20 cellular contexts compared by ENCODE assay signal in the genomic region with DNA sequence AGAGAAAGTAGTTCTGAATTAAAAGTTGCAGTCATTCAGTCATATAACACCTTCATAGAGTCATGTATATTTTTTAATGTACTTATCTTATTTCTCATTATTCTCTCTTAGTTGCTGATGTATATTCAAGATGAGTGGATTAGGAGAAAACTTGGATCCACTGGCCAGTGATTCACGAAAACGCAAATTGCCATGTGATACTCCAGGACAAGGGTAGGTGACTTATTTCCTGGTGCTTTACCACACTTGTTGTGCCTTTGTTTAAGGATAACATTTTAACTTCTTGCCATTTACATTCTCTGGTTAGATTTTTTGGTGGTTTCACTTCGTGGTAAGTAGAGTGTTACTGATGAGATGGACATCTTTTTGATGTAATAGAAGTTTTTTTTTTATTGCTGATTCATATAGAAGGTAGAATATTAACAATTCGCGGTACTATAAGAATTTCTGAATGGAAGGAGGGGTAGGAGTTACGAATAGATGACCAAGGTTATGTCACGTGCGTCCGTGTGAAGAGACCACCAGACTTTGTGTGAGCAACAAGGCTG.
DNase-seq lines count a peak whose midpoint lies in the region; ATAC-seq and TF ChIP-seq lines count a peak whose summit lies in the region.
"Had no signal": no experiment of that assay in that cellular context is flagged by ENCODE, and none has a peak within 500 bp of the region (broad histone marks: within the 10 kb centered on the region; RNA-seq: fewer than 3 reads in every experiment).

No MANE protein-coding gene starts in this region.

- no peaks in the 10 kb centered on the region for H3K4me1 ChIP-seq in H9 (ENCODE audit: insufficient read depth, low read length)

- no peaks in the 10 kb centered on the region for H3K9me3 Mint-ChIP-seq in activated naive CD4-positive, alpha-beta T cell treated with anti-CD3 and anti-CD28 coated beads, Interleukin-2, amount 10 ng/mL, durations not matched to agents 7 days and 5 days
- H3K9me3 Mint-ChIP-seq in activated naive CD4-positive, alpha-beta T cell treated with anti-CD3 and anti-CD28 coated beads for 36 hours = no peaks in the 10 kb centered on the region
- H3K9me3 Mint-ChIP-seq in activated T-helper 2 cell treated with anti-CD3 and anti-CD28 coated beads, Interferon-gamma antibody, Interleukin-2, Interleukin-4, amounts not matched to agents 10 μg/mL and 5 μg/mL and 100 μg/mL, durations not matched to agents 14 hours and 24 hours and 36 hours = no peaks in the 10 kb centered on the region
- H3K9me3 Mint-ChIP-seq in H9 = no peaks in the 10 kb centered on the region
- H3K9me3 Mint-ChIP-seq: GM23338 had no signal

- WGBS in H9 (ENCODE audit: extremely low coverage, insufficient read length, low lambda C conversion rate) = no CpG with 5 or more reads among the region's 9 CpGs

- intact Hi-C loops in activated naive CD4-positive, alpha-beta T cell treated with anti-CD3 and anti-CD28 coated beads for 36 hours (cut with micrococcal nuclease) = loop anchor here (5.0 kb wide), 1 partner anchor 210 kb away; no protein-coding TSS in a partner anchor
- intact Hi-C loops in activated T-helper 2 cell treated with anti-CD3 and anti-CD28 coated beads, Interferon-gamma antibody, Interleukin-2, Interleukin-4, amounts not matched to agents 10 μg/mL and 5 μg/mL and 100 μg/mL, durations not matched to agents 14 hours and 24 hours and 36 hours (cut with micrococcal nuclease) = loop anchor here (5.0 kb wide), 1 partner anchor 425 kb away; no protein-coding TSS in a partner anchor

- no peak overlapping the region for H2BK120ac ChIP-seq in H9 (ENCODE audit: low read depth, low read length, poor library complexity, severe bottlenecking)

- no peaks in the 10 kb centered on the region for H3K79me1 ChIP-seq in H9 (ENCODE audit: insufficient read depth, low read depth, low read length, poor library complexity, severe bottlenecking)

- H3K18ac ChIP-seq in H9 (ENCODE audit: insufficient read length, low read depth, low read length) = no peak overlapping the region

- no peak overlapping the region for H3K14ac ChIP-seq in H9 (ENCODE audit: insufficient read depth, low read length)

- DNase-seq in activated naive CD4-positive, alpha-beta T cell treated with anti-CD3 and anti-CD28 coated beads, Interleukin-2, amount 10 ng/mL, durations not matched to agents 7 days and 5 days = no peak
- no peak for DNase-seq in activated naive CD4-positive, alpha-beta T cell treated with anti-CD3 and anti-CD28 coated beads for 36 hours
- DNase-seq in HT1080 (ENCODE audit: low read depth) (peak; percentile 56), renal cortical epithelial cell (ENCODE audit: low read depth) (peak; percentile 67), T1000 (lab: John Stamatoyannopoulos, UW) (no peak), H9 (no peak)
- DNase-seq in activated T-helper 2 cell treated with anti-CD3 and anti-CD28 coated beads, Interferon-gamma antibody, Interleukin-2, Interleukin-4, amounts not matched to agents 10 μg/mL and 5 μg/mL and 100 μg/mL, durations not matched to agents 14 hours and 24 hours and 36 hours (ENCODE audit: low spot score) = no peak
- DNase-seq: activated CD4-positive, CD25-positive, alpha-beta regulatory T cell; activated effector memory CD4-positive, alpha-beta T cell treated with anti-CD3 and anti-CD28 coated beads, Interleukin-2, amount 50 U/mL, for 16 hours; C1 segment of cervical spinal cord; glutamatergic neuron; MG63; NCI-H1417 treated with DMSO at 0.1 percent for 48 hours; NCI-H524; RPMI8226; upper lobe of right lung had no signal

- no peak for ATAC-seq in HG03280 (IDR thresholded peaks at IDR 0.05; ENCODE audit: unreplicated experiment)
- ATAC-seq: GM23338, SK-N-SH treated with all-trans-retinoic acid at 6 μM for 48 hours, upper lobe of right lung had no signal

- H3K56ac ChIP-seq in H9 (ENCODE audit: insufficient read length, low read depth, low read length) = no peak overlapping the region

- H4K91ac ChIP-seq in H9 (ENCODE audit: insufficient read length, low read depth, low read length) = no peak overlapping the region

- H3K9me3 ChIP-seq in H9 (ENCODE audit: control insufficient read depth, low read depth, low read length) = no peaks in the 10 kb centered on the region
- H3K9me3 ChIP-seq: MG63, right atrium auricular region, upper lobe of right lung had no signal

- no peak overlapping the region for H2BK5ac ChIP-seq in H9 (ENCODE audit: insufficient read length, low read length)

- H3T11ph ChIP-seq in H9 (ENCODE audit: low read length) = no peak overlapping the region

- no peaks in the 10 kb centered on the region for H3K23me2 ChIP-seq in H9 (ENCODE audit: insufficient read length, low read depth, low read length, poor library complexity, severe bottlenecking)

- no peak for TF ChIP-seq CTCF in H9 (conservative IDR thresholded peaks at IDR 0.05)

- no peak overlapping the region for H2AK5ac ChIP-seq in H9 (ENCODE audit: insufficient read length, low read length)

- H3K27me3 Mint-ChIP-seq in activated naive CD4-positive, alpha-beta T cell treated with anti-CD3 and anti-CD28 coated beads, Interleukin-2, amount 10 ng/mL, durations not matched to agents 7 days and 5 days = no peaks in the 10 kb centered on the region
- no peaks in the 10 kb centered on the region for H3K27me3 Mint-ChIP-seq in activated naive CD4-positive, alpha-beta T cell treated with anti-CD3 and anti-CD28 coated beads for 36 hours (ENCODE audit: low read depth)
- H3K27me3 Mint-ChIP-seq in activated T-helper 2 cell treated with anti-CD3 and anti-CD28 coated beads, Interferon-gamma antibody, Interleukin-2, Interleukin-4, amounts not matched to agents 10 μg/mL and 5 μg/mL and 100 μg/mL, durations not matched to agents 14 hours and 24 hours and 36 hours (ENCODE audit: low read depth) = no peaks in the 10 kb centered on the region
- H3K27me3 Mint-ChIP-seq in H9 (ENCODE audit: low read depth) = no peaks in the 10 kb centered on the region

- no peak overlapping the region for H2BK15ac ChIP-seq in H9 (ENCODE audit: low read depth, low read length)

- H3K23ac ChIP-seq in H9 (ENCODE audit: insufficient read length, low read depth, low read length) = no peak overlapping the region

- peaks cover 29% of the 10 kb centered on the region for H3K4me1 Mint-ChIP-seq in activated naive CD4-positive, alpha-beta T cell treated with anti-CD3 and anti-CD28 coated beads, Interleukin-2, amount 10 ng/mL, durations not matched to agents 7 days and 5 days
- peaks cover 24% of the 10 kb centered on the region for H3K4me1 Mint-ChIP-seq in activated naive CD4-positive, alpha-beta T cell treated with anti-CD3 and anti-CD28 coated beads for 36 hours (ENCODE audit: low read depth)
- peaks cover 35% of the 10 kb centered on the region for H3K4me1 Mint-ChIP-seq in activated T-helper 2 cell treated with anti-CD3 and anti-CD28 coated beads, Interferon-gamma antibody, Interleukin-2, Interleukin-4, amounts not matched to agents 10 μg/mL and 5 μg/mL and 100 μg/mL, durations not matched to agents 14 hours and 24 hours and 36 hours (ENCODE audit: low read depth)
- peaks cover 4% of the 10 kb centered on the region in 2 experiments; a peak in 2 of 4 replicates for H3K4me1 Mint-ChIP-seq in H9

- H3K4me3 Mint-ChIP-seq in activated naive CD4-positive, alpha-beta T cell treated with anti-CD3 and anti-CD28 coated beads, Interleukin-2, amount 10 ng/mL, durations not matched to agents 7 days and 5 days = no peak overlapping the region
- H3K4me3 Mint-ChIP-seq in activated naive CD4-positive, alpha-beta T cell treated with anti-CD3 and anti-CD28 coated beads for 36 hours = no peak overlapping the region
- no peak overlapping the region for H3K4me3 Mint-ChIP-seq in activated T-helper 2 cell treated with anti-CD3 and anti-CD28 coated beads, Interferon-gamma antibody, Interleukin-2, Interleukin-4, amounts not matched to agents 10 μg/mL and 5 μg/mL and 100 μg/mL, durations not matched to agents 14 hours and 24 hours and 36 hours (ENCODE audit: low read depth)
- H3K4me3 Mint-ChIP-seq in H9 = no peak overlapping the region; a peak in 1 of 5 replicates
- H3K4me3 Mint-ChIP-seq: GM23338 had no signal

- CTCF ChIA-PET in activated naive CD4-positive, alpha-beta T cell treated with anti-CD3 and anti-CD28 coated beads, Interleukin-2, amount 10 ng/mL, durations not matched to agents 7 days and 5 days (lab: Charles Lee) = interaction anchor here (1.3 to 4.2 kb wide), 6 partner anchors 11 to 349 kb away, joined by 3 to 68 read pairs (median 11); partner anchors contain the start of gene NCOA3
- CTCF ChIA-PET in activated naive CD4-positive, alpha-beta T cell treated with anti-CD3 and anti-CD28 coated beads for 36 hours (lab: Charles Lee) = interaction anchor here (0.6 to 3.7 kb wide), 10 partner anchors 13 to 426 kb away, joined by 3 to 31 read pairs (median 6); no protein-coding TSS in a partner anchor

- H4K20me1 ChIP-seq in H9 (ENCODE audit: control insufficient read depth, insufficient read depth, insufficient read length) = no peaks in the 10 kb centered on the region

- peak overlapping the region; percentile 64 for H3K27ac Mint-ChIP-seq in activated naive CD4-positive, alpha-beta T cell treated with anti-CD3 and anti-CD28 coated beads, Interleukin-2, amount 10 ng/mL, durations not matched to agents 7 days and 5 days
- H3K27ac Mint-ChIP-seq in activated naive CD4-positive, alpha-beta T cell treated with anti-CD3 and anti-CD28 coated beads for 36 hours = no peak overlapping the region
- H3K27ac Mint-ChIP-seq in activated T-helper 2 cell treated with anti-CD3 and anti-CD28 coated beads, Interferon-gamma antibody, Interleukin-2, Interleukin-4, amounts not matched to agents 10 μg/mL and 5 μg/mL and 100 μg/mL, durations not matched to agents 14 hours and 24 hours and 36 hours = peak overlapping the region; percentile 81
- no peak overlapping the region for H3K27ac Mint-ChIP-seq in H9
- H3K27ac Mint-ChIP-seq: GM23338 had no signal

- no peak overlapping the region for H3K9ac ChIP-seq in H9 (ENCODE audit: extremely low read depth, insufficient read length, low read length)

- no peak overlapping the region for H2BK12ac ChIP-seq in H9 (ENCODE audit: insufficient read length, low read depth, low read length)

- H3K4me2 ChIP-seq in H9 (ENCODE audit: insufficient read depth, insufficient read length, low read length) = no peak overlapping the region
- H3K4me2 ChIP-seq: GM23338 had no signal

- no peaks in the 10 kb centered on the region for H3K27me3 ChIP-seq in H9 (ENCODE audit: insufficient read depth, low read length)
- H3K27me3 ChIP-seq: MG63, right atrium auricular region, upper lobe of right lung had no signal

- H3K27ac ChIP-seq in H9 (ENCODE audit: insufficient read length, low read depth, low read length) = no peak overlapping the region
- H3K27ac ChIP-seq: right atrium auricular region, upper lobe of right lung had no signal

- H3K36me3 Mint-ChIP-seq in activated naive CD4-positive, alpha-beta T cell treated with anti-CD3 and anti-CD28 coated beads, Interleukin-2, amount 10 ng/mL, durations not matched to agents 7 days and 5 days = peaks cover 39% of the 10 kb centered on the region
- H3K36me3 Mint-ChIP-seq in activated naive CD4-positive, alpha-beta T cell treated with anti-CD3 and anti-CD28 coated beads for 36 hours (ENCODE audit: low read depth) = peaks cover 24% of the 10 kb centered on the region
- peaks cover 55% of the 10 kb centered on the region for H3K36me3 Mint-ChIP-seq in activated T-helper 2 cell treated with anti-CD3 and anti-CD28 coated beads, Interferon-gamma antibody, Interleukin-2, Interleukin-4, amounts not matched to agents 10 μg/mL and 5 μg/mL and 100 μg/mL, durations not matched to agents 14 hours and 24 hours and 36 hours (ENCODE audit: low read depth)
- peaks cover 7 to 26% (median 22%) of the 10 kb centered on the region in 3 experiments; a peak in 5 of 7 replicates for H3K36me3 Mint-ChIP-seq in H9 (ENCODE audit: insufficient read depth in 1 of 3, low read depth in 3 of 3)

- H4K5ac ChIP-seq in H9 (ENCODE audit: insufficient read length, low read depth, low read length) = no peak overlapping the region

- H3K4ac ChIP-seq in H9 (ENCODE audit: low read depth, low read length) = no peak overlapping the region

- no peaks in the 10 kb centered on the region for H3K79me2 ChIP-seq in H9 (ENCODE audit: insufficient read depth, low read length)

- no peak overlapping the region for H2AFZ ChIP-seq in H9 (ENCODE audit: low read length)
- H2AFZ ChIP-seq: GM23338 had no signal

- no peak overlapping the region for H2BK20ac ChIP-seq in H9 (ENCODE audit: low read depth, low read length, poor library complexity, severe bottlenecking)

- H4K8ac ChIP-seq in H9 (replicated peaks; ENCODE audit: insufficient read length, low read depth, low read length) = no peak overlapping the region

Comparison
In these comparisons a context has a peak if more than half of its experiments do, and no peak if none do; other contexts are left out.
1. H3K27ac Mint-ChIP-seq: peak in activated naive CD4-positive, alpha-beta T cell treated with anti-CD3 and anti-CD28 coated beads, Interleukin-2, amount 10 ng/mL, durations not matched to agents 7 days and 5 days (single experiment) and activated T-helper 2 cell treated with anti-CD3 and anti-CD28 coated beads, Interferon-gamma antibody, Interleukin-2, Interleukin-4, amounts not matched to agents 10 μg/mL and 5 μg/mL and 100 μg/mL, durations not matched to agents 14 hours and 24 hours and 36 hours (single experiment); none in activated naive CD4-positive, alpha-beta T cell treated with anti-CD3 and anti-CD28 coated beads for 36 hours (single experiment) and H9 (0 of 3).
2. DNase-seq: peak in HT1080 (single experiment) and renal cortical epithelial cell (single experiment); none in activated naive CD4-positive, alpha-beta T cell treated with anti-CD3 and anti-CD28 coated beads, Interleukin-2, amount 10 ng/mL, durations not matched to agents 7 days and 5 days (single experiment), activated naive CD4-positive, alpha-beta T cell treated with anti-CD3 and anti-CD28 coated beads for 36 hours (single experiment), activated T-helper 2 cell treated with anti-CD3 and anti-CD28 coated beads, Interferon-gamma antibody, Interleukin-2, Interleukin-4, amounts not matched to agents 10 μg/mL and 5 μg/mL and 100 μg/mL, durations not matched to agents 14 hours and 24 hours and 36 hours (single experiment), T1000 (single experiment) and H9 (single experiment).